ENCODE assay signal across 1 cellular context in the genomic region with DNA sequence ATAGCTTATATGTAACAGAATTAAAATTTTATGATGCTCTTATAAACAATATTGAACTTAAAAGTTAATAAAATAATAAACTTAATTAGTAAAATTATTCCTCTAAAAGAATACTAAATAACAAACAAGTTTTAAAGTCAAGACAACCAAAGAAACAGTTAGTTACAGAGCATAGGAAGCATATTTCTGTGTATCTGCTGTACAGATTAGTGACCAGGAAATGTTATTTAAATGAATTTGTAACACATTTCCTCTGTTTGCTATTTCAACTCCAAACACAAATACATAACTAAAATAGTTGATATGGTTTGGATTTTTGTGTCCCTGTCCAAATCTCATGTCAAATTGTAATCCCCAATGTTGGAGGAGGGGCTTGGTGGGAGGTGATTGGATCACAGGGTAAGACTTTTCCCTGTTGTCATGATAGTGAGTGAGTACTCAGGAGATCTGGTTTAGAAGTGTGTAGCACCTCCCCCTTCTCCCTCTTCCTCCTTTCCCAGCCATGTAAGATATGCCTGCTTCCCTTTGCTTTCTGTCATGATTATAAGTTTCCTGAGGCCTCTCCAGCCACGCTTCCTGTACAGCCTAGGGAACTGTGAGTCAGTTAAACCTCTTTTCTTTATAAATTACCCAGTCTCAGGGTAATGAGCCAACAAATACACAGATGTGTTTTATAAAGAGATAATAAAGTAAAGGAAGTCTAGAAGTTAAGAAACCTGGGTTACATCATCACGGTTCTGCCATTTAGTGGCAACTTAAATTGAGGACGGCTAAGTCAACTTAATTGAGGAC.
TF ChIP-seq lines count a peak whose summit lies in the region.

No MANE protein-coding gene starts in this region.

TF ChIP-seq in A549, 52 proteins besides CTCF, POLR2A, EP300 and RAD21 (continued from another document):
- TF ChIP-seq, protein P1, sequence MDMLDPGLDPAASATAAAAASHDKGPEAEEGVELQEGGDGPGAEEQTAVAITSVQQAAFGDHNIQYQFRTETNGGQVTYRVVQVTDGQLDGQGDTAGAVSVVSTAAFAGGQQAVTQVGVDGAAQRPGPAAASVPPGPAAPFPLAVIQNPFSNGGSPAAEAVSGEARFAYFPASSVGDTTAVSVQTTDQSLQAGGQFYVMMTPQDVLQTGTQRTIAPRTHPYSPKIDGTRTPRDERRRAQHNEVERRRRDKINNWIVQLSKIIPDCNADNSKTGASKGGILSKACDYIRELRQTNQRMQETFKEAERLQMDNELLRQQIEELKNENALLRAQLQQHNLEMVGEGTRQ (IDR thresholded peaks at IDR 0.05), result no peak
- TF ChIP-seq RNF2 (IDR thresholded peaks at IDR 0.05; ENCODE audit: borderline replicate concordance, low read depth), result no peak
- TF ChIP-seq, protein P2, sequence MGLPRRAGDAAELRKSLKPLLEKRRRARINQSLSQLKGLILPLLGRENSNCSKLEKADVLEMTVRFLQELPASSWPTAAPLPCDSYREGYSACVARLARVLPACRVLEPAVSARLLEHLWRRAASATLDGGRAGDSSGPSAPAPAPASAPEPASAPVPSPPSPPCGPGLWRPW (IDR thresholded peaks at IDR 0.05), result no peak
- TF ChIP-seq ZFP36 (IDR thresholded peaks at IDR 0.05; ENCODE audit: borderline replicate concordance, partially characterized antibody), result no peak
- TF ChIP-seq CBX8 (IDR thresholded peaks at IDR 0.05), result no peak
- no peak for TF ChIP-seq HOXA7 (CRISPR knock-in tag; IDR thresholded peaks at IDR 0.05)
- TF ChIP-seq, protein P3, sequence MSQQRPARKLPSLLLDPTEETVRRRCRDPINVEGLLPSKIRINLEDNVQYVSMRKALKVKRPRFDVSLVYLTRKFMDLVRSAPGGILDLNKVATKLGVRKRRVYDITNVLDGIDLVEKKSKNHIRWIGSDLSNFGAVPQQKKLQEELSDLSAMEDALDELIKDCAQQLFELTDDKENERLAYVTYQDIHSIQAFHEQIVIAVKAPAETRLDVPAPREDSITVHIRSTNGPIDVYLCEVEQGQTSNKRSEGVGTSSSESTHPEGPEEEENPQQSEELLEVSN (IDR thresholded peaks at IDR 0.05; ENCODE audit: borderline replicate concordance, low read depth), result no peak
- TF ChIP-seq, protein P4, sequence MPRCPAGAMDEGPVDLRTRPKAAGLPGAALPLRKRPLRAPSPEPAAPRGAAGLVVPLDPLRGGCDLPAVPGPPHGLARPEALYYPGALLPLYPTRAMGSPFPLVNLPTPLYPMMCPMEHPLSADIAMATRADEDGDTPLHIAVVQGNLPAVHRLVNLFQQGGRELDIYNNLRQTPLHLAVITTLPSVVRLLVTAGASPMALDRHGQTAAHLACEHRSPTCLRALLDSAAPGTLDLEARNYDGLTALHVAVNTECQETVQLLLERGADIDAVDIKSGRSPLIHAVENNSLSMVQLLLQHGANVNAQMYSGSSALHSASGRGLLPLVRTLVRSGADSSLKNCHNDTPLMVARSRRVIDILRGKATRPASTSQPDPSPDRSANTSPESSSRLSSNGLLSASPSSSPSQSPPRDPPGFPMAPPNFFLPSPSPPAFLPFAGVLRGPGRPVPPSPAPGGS (IDR thresholded peaks at IDR 0.05), result no peak
- TF ChIP-seq EHF (CRISPR knock-in tag; IDR thresholded peaks at IDR 0.05), result no peak
- TF ChIP-seq, protein P5, sequence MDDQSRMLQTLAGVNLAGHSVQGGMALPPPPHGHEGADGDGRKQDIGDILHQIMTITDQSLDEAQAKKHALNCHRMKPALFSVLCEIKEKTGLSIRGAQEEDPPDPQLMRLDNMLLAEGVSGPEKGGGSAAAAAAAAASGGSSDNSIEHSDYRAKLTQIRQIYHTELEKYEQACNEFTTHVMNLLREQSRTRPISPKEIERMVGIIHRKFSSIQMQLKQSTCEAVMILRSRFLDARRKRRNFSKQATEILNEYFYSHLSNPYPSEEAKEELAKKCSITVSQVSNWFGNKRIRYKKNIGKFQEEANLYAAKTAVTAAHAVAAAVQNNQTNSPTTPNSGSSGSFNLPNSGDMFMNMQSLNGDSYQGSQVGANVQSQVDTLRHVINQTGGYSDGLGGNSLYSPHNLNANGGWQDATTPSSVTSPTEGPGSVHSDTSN (IDR thresholded peaks at IDR 0.05), result no peak
- TF ChIP-seq NPAS2 (CRISPR knock-in tag; IDR thresholded peaks at IDR 0.05; ENCODE audit: borderline replicate concordance), result no peak
- TF ChIP-seq MAZ (IDR thresholded peaks at IDR 0.05; ENCODE audit: borderline replicate concordance, low read depth, low read length), result no peak
- no peak for TF ChIP-seq GATA3 (IDR thresholded peaks at IDR 0.05; ENCODE audit: borderline replicate concordance)
- TF ChIP-seq HDAC2 (IDR thresholded peaks at IDR 0.05), result no peak
- no peak for TF ChIP-seq TFCP2L1 (CRISPR knock-in tag; IDR thresholded peaks at IDR 0.05)
- TF ChIP-seq CHD4 (IDR thresholded peaks at IDR 0.05; ENCODE audit: borderline replicate concordance), result no peak
- TF ChIP-seq, protein P6, sequence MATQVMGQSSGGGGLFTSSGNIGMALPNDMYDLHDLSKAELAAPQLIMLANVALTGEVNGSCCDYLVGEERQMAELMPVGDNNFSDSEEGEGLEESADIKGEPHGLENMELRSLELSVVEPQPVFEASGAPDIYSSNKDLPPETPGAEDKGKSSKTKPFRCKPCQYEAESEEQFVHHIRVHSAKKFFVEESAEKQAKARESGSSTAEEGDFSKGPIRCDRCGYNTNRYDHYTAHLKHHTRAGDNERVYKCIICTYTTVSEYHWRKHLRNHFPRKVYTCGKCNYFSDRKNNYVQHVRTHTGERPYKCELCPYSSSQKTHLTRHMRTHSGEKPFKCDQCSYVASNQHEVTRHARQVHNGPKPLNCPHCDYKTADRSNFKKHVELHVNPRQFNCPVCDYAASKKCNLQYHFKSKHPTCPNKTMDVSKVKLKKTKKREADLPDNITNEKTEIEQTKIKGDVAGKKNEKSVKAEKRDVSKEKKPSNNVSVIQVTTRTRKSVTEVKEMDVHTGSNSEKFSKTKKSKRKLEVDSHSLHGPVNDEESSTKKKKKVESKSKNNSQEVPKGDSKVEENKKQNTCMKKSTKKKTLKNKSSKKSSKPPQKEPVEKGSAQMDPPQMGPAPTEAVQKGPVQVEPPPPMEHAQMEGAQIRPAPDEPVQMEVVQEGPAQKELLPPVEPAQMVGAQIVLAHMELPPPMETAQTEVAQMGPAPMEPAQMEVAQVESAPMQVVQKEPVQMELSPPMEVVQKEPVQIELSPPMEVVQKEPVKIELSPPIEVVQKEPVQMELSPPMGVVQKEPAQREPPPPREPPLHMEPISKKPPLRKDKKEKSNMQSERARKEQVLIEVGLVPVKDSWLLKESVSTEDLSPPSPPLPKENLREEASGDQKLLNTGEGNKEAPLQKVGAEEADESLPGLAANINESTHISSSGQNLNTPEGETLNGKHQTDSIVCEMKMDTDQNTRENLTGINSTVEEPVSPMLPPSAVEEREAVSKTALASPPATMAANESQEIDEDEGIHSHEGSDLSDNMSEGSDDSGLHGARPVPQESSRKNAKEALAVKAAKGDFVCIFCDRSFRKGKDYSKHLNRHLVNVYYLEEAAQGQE (IDR thresholded peaks at IDR 0.05), result no peak
- no peak for TF ChIP-seq JUNB (IDR thresholded peaks at IDR 0.05)
